9 cellular contexts compared by ENCODE assay signal in genomic region chr2:190466819-190467444, GRCh38. TPM values are rescaled to one million over a fixed set of nuclear protein-coding genes. Genes with fewer than 3 reads are reported as not detected.
DNase-seq lines count a peak whose midpoint lies in the region; FAIRE-seq and TF ChIP-seq lines count a peak whose summit lies in the region.
"Had no signal": no experiment of that assay in that cellular context is flagged by ENCODE, and none has a peak within 500 bp of the region (broad histone marks: within the 10 kb centered on the region; RNA-seq: fewer than 3 reads in every experiment).

No MANE protein-coding gene starts in this region.

- H3K27ac ChIP-seq in OCI-LY1 (ENCODE audit: low read depth, low read length, poor library complexity, severe bottlenecking) (peak overlapping the region; percentile 89), kidney (ENCODE audit: low read depth in 2 of 2, low read length in 2 of 2) (peak overlapping the region; percentile 18 to 41), thyroid gland (peak overlapping the region; percentile 88 to 96 (median 93))

- no peak overlapping the region for H3K4me3 Mint-ChIP-seq in activated T-cell treated with anti-CD3 and anti-CD28 coated beads, Interleukin-2, amount 50 U/mL, for 24 hours

- H3K9me3 Mint-ChIP-seq in activated T-cell treated with anti-CD3 and anti-CD28 coated beads, Interleukin-2, amount 50 U/mL, for 24 hours = no peaks in the 10 kb centered on the region

- intact Hi-C loops in kidney (cut with DNase I) (no loop called here), thyroid gland (cut with DNase I) (no loop called here)

- TF ChIP-seq CTCF in OCI-LY1 (IDR thresholded peaks at IDR 0.05; ENCODE audit: low read length) = no peak
- TF ChIP-seq CTCF in kidney (IDR thresholded peaks at IDR 0.05; ENCODE audit: borderline replicate concordance, extremely low read depth, insufficient read depth) = no peak
- TF ChIP-seq CTCF in thyroid gland (IDR thresholded peaks at IDR 0.05) = no peak

- 0 out of 2 replicates have a peak, but pooled peaks cover 4% of the 10 kb centered on the region for H3K36me3 ChIP-seq in OCI-LY1 (ENCODE audit: insufficient read depth, low read length)
- no peaks in the 10 kb centered on the region for H3K36me3 ChIP-seq in kidney (ENCODE audit: control insufficient read depth in 1 of 2, insufficient read depth in 2 of 2, low read length in 2 of 2)
- H3K36me3 ChIP-seq in thyroid gland = peaks cover 0 to 6% of the 10 kb centered on the region in 2 donors

- H3K27me3 ChIP-seq in OCI-LY1 (ENCODE audit: insufficient read depth, low read length) (no peaks in the 10 kb centered on the region), thyroid gland (no peaks in the 10 kb centered on the region)

- no peak overlapping the region for H3K4me2 ChIP-seq in OCI-LY1 (ENCODE audit: low read length)

- H3K27me3 Mint-ChIP-seq in activated T-cell treated with anti-CD3 and anti-CD28 coated beads, Interleukin-2, amount 50 U/mL, for 24 hours = no peaks in the 10 kb centered on the region

- no peak overlapping the region for H3K4me3 ChIP-seq in OCI-LY1 (ENCODE audit: low read depth, low read length, poor library complexity, severe bottlenecking)
- no peak overlapping the region for H3K4me3 ChIP-seq in kidney (ENCODE audit: low read length in 2 of 2)
- H3K4me3 ChIP-seq in thyroid gland (replicated peaks in 1 of 3) = no peak overlapping the region

- no peak overlapping the region for H2AFZ ChIP-seq in OCI-LY1 (ENCODE audit: low read length)

- H3K9me2 ChIP-seq in OCI-LY1 (ENCODE audit: low read depth, low read length) = no peaks in the 10 kb centered on the region

- no peaks in the 10 kb centered on the region for H3F3A ChIP-seq in OCI-LY1 (ENCODE audit: insufficient read depth, low read length)

- peaks cover 58% of the 10 kb centered on the region for H3K36me3 Mint-ChIP-seq in activated T-cell treated with anti-CD3 and anti-CD28 coated beads, Interleukin-2, amount 50 U/mL, for 24 hours (ENCODE audit: low read depth)

- 45 to 59% methylated on average over 5 of the region's 5 CpGs for WGBS in thyroid gland, 2 donors

- no peaks in the 10 kb centered on the region for H4K20me1 ChIP-seq in OCI-LY1 (ENCODE audit: insufficient read depth, low read length)

- peaks cover 53% of the 10 kb centered on the region for H3K4me1 ChIP-seq in OCI-LY1 (ENCODE audit: insufficient read depth, low read length, severe bottlenecking)
- H3K4me1 ChIP-seq in kidney (ENCODE audit: control insufficient read depth in 1 of 2, insufficient read depth in 1 of 2, low read depth in 1 of 2, low read length in 2 of 2) = peaks cover 11 to 17% of the 10 kb centered on the region in 2 donors
- peaks cover 28 to 56% of the 10 kb centered on the region in 2 donors for H3K4me1 ChIP-seq in thyroid gland

- peaks cover 65% of the 10 kb centered on the region for H3K4me1 Mint-ChIP-seq in activated T-cell treated with anti-CD3 and anti-CD28 coated beads, Interleukin-2, amount 50 U/mL, for 24 hours (ENCODE audit: low read depth)

- no peak for FAIRE-seq in kidney (lab: Jason Lieb, UNC)
- FAIRE-seq: A204.1 had no signal

- H3K9me3 ChIP-seq in OCI-LY1 (ENCODE audit: low read length) = no peaks in the 10 kb centered on the region
- no peaks in the 10 kb centered on the region for H3K9me3 ChIP-seq in kidney (ENCODE audit: control insufficient read depth in 1 of 2, low read length in 2 of 2)
- H3K9me3 ChIP-seq in thyroid gland = no peaks in the 10 kb centered on the region

- H3K9ac ChIP-seq in OCI-LY1 (ENCODE audit: low read length) (no peak overlapping the region; the same call in 1 of the 2 replicates), kidney (ENCODE audit: low read length in 2 of 2) (no peak overlapping the region)

- TF ChIP-seq POLR2A in thyroid gland (IDR thresholded peaks at IDR 0.05) = no peak

- no peaks in the 10 kb centered on the region for H3K79me2 ChIP-seq in OCI-LY1 (ENCODE audit: insufficient read depth, low read length)

- H3K27ac Mint-ChIP-seq in activated T-cell treated with anti-CD3 and anti-CD28 coated beads, Interleukin-2, amount 50 U/mL, for 24 hours = no peak overlapping the region

- DNase-seq in NCI-H1417 (lab: John Stamatoyannopoulos, UW) (peak in 2 of 3 experiments; percentile 4 to 44), NCI-H1417 treated with DMSO at 0.1 percent for 48 hours (lab: John Stamatoyannopoulos, UW) (no peak), kidney (no peak), thyroid gland (no peak)
- no peak for DNase-seq in activated T-cell treated with anti-CD3 and anti-CD28 coated beads, Interleukin-2, amount 50 U/mL, for 24 hours
- no peak for DNase-seq in stimulated activated CD4-positive, alpha-beta T cell treated with anti-CD3 and anti-CD28 coated beads, Interleukin-2, amount 100 ng/mL, for 24 hours
- no peak for DNase-seq in activated CD4-positive, alpha-beta T cell treated with anti-CD3 and anti-CD28 coated beads, Interleukin-2, amount 50 U/mL, for 48 hours

RNA-seq across cellular contexts. Expression of gene MFSD6, which starts 58.8 kb away (rescaled TPM):
- 33.9 TPM for total RNA-seq in kidney
- 12.3 TPM for polyA plus RNA-seq in kidney (ENCODE audit: insufficient read depth, low read depth, low replicate concordance)
- total RNA-seq in thyroid gland = 100 to 1,000 TPM; 132 to 189 (median 182) TPM

Comparison
In these comparisons a context has a peak if more than half of its experiments do, and no peak if none do; other contexts are left out.
1. DNase-seq: peak in NCI-H1417 (2 of 3); none in NCI-H1417 treated with DMSO at 0.1 percent for 48 hours (single experiment), kidney (single experiment), thyroid gland (0 of 2), activated T-cell treated with anti-CD3 and anti-CD28 coated beads, Interleukin-2, amount 50 U/mL, for 24 hours (single experiment), stimulated activated CD4-positive, alpha-beta T cell treated with anti-CD3 and anti-CD28 coated beads, Interleukin-2, amount 100 ng/mL, for 24 hours (0 of 2) and activated CD4-positive, alpha-beta T cell treated with anti-CD3 and anti-CD28 coated beads, Interleukin-2, amount 50 U/mL, for 48 hours (0 of 2).
2. H3K27ac ChIP-seq: peak in every context shown above with its lines; median percentile 93 in thyroid gland; 89 in OCI-LY1; 30 in kidney.